Comparison of ENCODE assay signal across 12 cellular contexts in the genomic region with DNA sequence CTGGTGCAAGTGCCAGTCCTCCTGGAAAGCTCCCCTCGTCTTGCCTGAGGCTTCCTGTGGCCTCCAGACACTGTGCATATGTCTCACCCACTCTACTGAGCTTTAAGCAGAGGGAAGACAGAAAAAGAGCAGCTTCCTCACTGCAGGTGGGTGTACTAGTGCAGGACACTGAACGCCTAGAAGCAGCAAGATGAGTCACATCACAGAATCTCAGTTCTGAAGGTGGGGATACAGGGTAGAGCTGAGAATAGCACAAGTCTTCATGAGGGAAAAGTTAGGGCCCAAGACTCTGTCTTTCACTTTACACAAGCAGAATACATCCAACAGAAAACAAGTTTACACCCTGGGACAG. TPM values are rescaled to one million over a fixed set of nuclear protein-coding genes. Genes with fewer than 3 reads are reported as not detected.
A peak's percentile ranks its signal among the peaks of the same experiment; 100 is the strongest.
DNase-seq lines count a peak whose midpoint lies in the region; ATAC-seq lines count a peak whose summit lies in the region.
"Had no signal": no experiment of that assay in that cellular context is flagged by ENCODE, and none has a peak within 500 bp of the region (broad histone marks: within the 10 kb centered on the region; RNA-seq: fewer than 3 reads in every experiment).

No MANE protein-coding gene starts in this region.

- ATAC-seq in GM18870 (IDR thresholded peaks at IDR 0.05; ENCODE audit: unreplicated experiment) = peak; percentile 80
- peak; percentile 96 for ATAC-seq in GM21723 (IDR thresholded peaks at IDR 0.05; ENCODE audit: unreplicated experiment)
- ATAC-seq in HG03460 (IDR thresholded peaks at IDR 0.05; ENCODE audit: unreplicated experiment) = peak; percentile 55
- no peak for ATAC-seq in GM18520 (IDR thresholded peaks at IDR 0.05; ENCODE audit: unreplicated experiment)
- ATAC-seq: naive thymus-derived CD4-positive, alpha-beta T cell; Panc1 had no signal

- DNase-seq in occipital lobe (lab: John Stamatoyannopoulos, UW) = peak; percentile 56
- DNase-seq in activated T-cell treated with anti-CD3 and anti-CD28 coated beads, Interleukin-2, amount 50 U/mL, for 48 hours = no peak
- DNase-seq in NOMO-1 treated with dmso at 0.1 percent for 144 hours (lab: John Stamatoyannopoulos, UW; ENCODE audit: unreplicated experiment) = no peak
- no peak for DNase-seq in SIG-M5 (lab: John Stamatoyannopoulos, UW)
- DNase-seq: Caco-2; naive thymus-derived CD4-positive, alpha-beta T cell; small intestine had no signal

RNA-seq across cellular contexts. Expression of a gene that starts 37.4 kb away (rescaled TPM):
- total RNA-seq in occipital lobe = not detected
- total RNA-seq: Caco-2 had no signal

RNA-seq across cellular contexts. Expression of a gene that starts 39.9 kb away (rescaled TPM):
- 169 TPM for total RNA-seq in occipital lobe

RNA-seq across cellular contexts. Expression of a gene that starts 40.8 kb away (rescaled TPM):
- 15.3 TPM for total RNA-seq in occipital lobe
